Comparison of ENCODE assay signal across 28 cellular contexts in the genomic region with DNA sequence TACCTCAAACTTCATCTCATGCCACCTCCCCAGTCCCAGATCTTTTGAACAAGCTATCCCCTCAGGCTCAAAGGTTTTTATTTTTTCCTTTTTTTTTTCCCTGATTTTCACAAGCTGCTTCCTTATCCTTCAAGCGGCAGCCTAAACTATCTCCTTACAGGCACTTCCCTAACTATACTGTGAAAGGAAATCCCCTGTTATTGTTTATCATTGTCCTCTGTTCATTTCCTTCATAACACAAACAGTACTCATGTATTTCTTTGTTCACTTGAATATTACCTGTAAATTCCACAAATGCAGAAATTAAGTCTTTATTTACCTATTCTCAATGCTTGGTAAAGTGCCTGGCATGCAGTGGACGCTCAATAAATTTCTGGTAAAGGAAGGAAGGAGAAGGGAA. TPM values are rescaled to one million over a fixed set of nuclear protein-coding genes. Genes with fewer than 3 reads are reported as not detected.
"Had no signal": no experiment of that assay in that cellular context is flagged by ENCODE, and none has a peak within 500 bp of the region (broad histone marks: within the 10 kb centered on the region; RNA-seq: fewer than 3 reads in every experiment).

No MANE protein-coding gene starts in this region.

- H3K27me3 ChIP-seq: ascending aorta, esophagus muscularis mucosa, pancreas, spleen, upper lobe of left lung had no signal

- H3K36me3 ChIP-seq: ascending aorta, esophagus muscularis mucosa, left ventricle myocardium inferior, pancreas, spleen, upper lobe of left lung, WERI-Rb-1 had no signal

- ATAC-seq: activated CD4-positive, CD25-positive, alpha-beta regulatory T cell treated with anti-CD3 and anti-CD28 coated beads, Interleukin-2, amount 50 U/mL, for 24 hours; naive thymus-derived CD4-positive, alpha-beta T cell; pancreas; stimulated activated naive CD8-positive, alpha-beta T cell treated with anti-CD3 and anti-CD28 coated beads, Interleukin-15, Interleukin-2, amounts not matched to agents 100 U/mL and 50 U/mL, for 24 hours had no signal

- H3K4me1 ChIP-seq: spleen had no signal

- H3K27ac ChIP-seq: esophagus muscularis mucosa, left ventricle myocardium inferior, pancreas, psoas muscle, spleen, WERI-Rb-1 had no signal

- FAIRE-seq: frontal cortex, islet of Langerhans, pancreas, TTC549 had no signal

- DNase-seq: activated CD4-positive, alpha-beta memory T cell treated with anti-CD3 and anti-CD28 coated beads for 36 hours; activated CD4-positive, alpha-beta T cell treated with anti-CD3 and anti-CD28 coated beads for 48 hours; activated CD8-positive, alpha-beta memory T cell treated with anti-CD3 and anti-CD28 coated beads, Interleukin-2, amount 50 U/mL, for 4 hours; activated gamma-delta T cell; activated naive CD4-positive, alpha-beta T cell treated with anti-CD3 and anti-CD28 coated beads, Interleukin-2, amount 10 ng/mL, durations not matched to agents 7 days and 5 days; activated naive CD8-positive, alpha-beta T cell treated with anti-CD3 and anti-CD28 coated beads, Interleukin-2, amount 10 ng/mL, durations not matched to agents 7 days and 5 days; activated T-cell treated with anti-CD3 and anti-CD28 coated beads, Interleukin-2, amount 50 U/mL, for 1 hour; cortex of kidney; endodermal cell; left ventricle myocardium inferior; naive thymus-derived CD4-positive, alpha-beta T cell; pancreas; psoas muscle; right cardiac atrium; spleen; stimulated activated CD4-positive, alpha-beta T cell treated with anti-CD3 and anti-CD28 coated beads, Interleukin-2, amount 100 ng/mL, for 48 hours; stimulated activated naive CD8-positive, alpha-beta T cell treated with anti-CD3 and anti-CD28 coated beads, Interleukin-15, Interleukin-2, amounts not matched to agents 100 U/mL and 50 U/mL, for 24 hours; T-helper 9 cell; upper lobe of left lung; WERI-Rb-1 had no signal

- H3K9me3 ChIP-seq: ascending aorta, esophagus muscularis mucosa, left ventricle myocardium inferior, pancreas, psoas muscle, spleen, upper lobe of left lung had no signal

- H3K4me3 ChIP-seq: esophagus muscularis mucosa, left ventricle myocardium inferior, lung, pancreas, psoas muscle, upper lobe of left lung had no signal

RNA-seq across cellular contexts. Expression of a gene that starts 48.9 kb away (rescaled TPM):
- total RNA-seq: activated T-helper 1 cell treated with anti-CD3 and anti-CD28 coated beads, Interleukin-12 subunit alpha, Interleukin-12 subunit beta, Interleukin-2, Interleukin-4 antibody, amounts not matched to agents 30 ng/mL and 10 ng/mL and 1 ng/mL, durations not matched to agents 14 hours and 24 hours and 36 hours had no signal
- polyA plus RNA-seq: naive thymus-derived CD4-positive, alpha-beta T cell had no signal
